Comparison of ENCODE assay signal across 26 cellular contexts in genomic region chr4:113943085-113943484, GRCh38. TPM values are rescaled to one million over a fixed set of nuclear protein-coding genes. Genes with fewer than 3 reads are reported as not detected.
"Had no signal": no experiment of that assay in that cellular context is flagged by ENCODE, and none has a peak within 500 bp of the region (broad histone marks: within the 10 kb centered on the region; RNA-seq: fewer than 3 reads in every experiment).

No MANE protein-coding gene starts in this region.

- H3K36me3 ChIP-seq: Peyer's patch had no signal

- H3K27me3 Mint-ChIP-seq: activated CD8-positive, alpha-beta T cell treated with anti-CD3 and anti-CD28 coated beads for 36 hours; activated naive CD8-positive, alpha-beta T cell; activated naive CD8-positive, alpha-beta T cell treated with anti-CD3 and anti-CD28 coated beads, Interleukin-2, amount 50 U/mL, for 24 hours had no signal

- H3K4me3 ChIP-seq: Peyer's patch had no signal

- DNase-seq: activated CD4-positive, alpha-beta T cell treated with anti-CD3 and anti-CD28 coated beads, Interleukin-2, amount 10 ng/mL, durations not matched to agents 24 days and 14 days; activated CD4-positive, alpha-beta T cell treated with anti-CD3 and anti-CD28 coated beads, Interleukin-2, amount 50 U/mL, for 4 hours; activated CD8-positive, alpha-beta T cell treated with anti-CD3 and anti-CD28 coated beads for 36 hours; activated gamma-delta T cell; activated naive CD4-positive, alpha-beta T cell treated with Interleukin-2 at 50 U/mL for 16 hours; activated naive CD8-positive, alpha-beta T cell treated with anti-CD3 and anti-CD28 coated beads, Interleukin-2, amount 50 U/mL, for 24 hours; activated T-cell treated with anti-CD3 and anti-CD28 coated beads, Interleukin-2, amount 50 U/mL, for 1 hour; anterior cingulate cortex; brain microvascular endothelial cell; central memory CD4-positive, alpha-beta T cell; Karpas-422; KBM-7; NCI-H1105; NCI-H1417 treated with DMSO at 0.1 percent for 48 hours; NCI-H1694 treated with DMSO at 0.1 percent for 48 hours; NCI-H2029; NCI-H345; NCI-H524 treated with DMSO at 0.1 percent for 48 hours; Peyer's patch; RPMI8226; SHP77 treated with DMSO at 0.1 percent for 48 hours had no signal

- H3K27ac ChIP-seq: brain microvascular endothelial cell, Peyer's patch had no signal

- H3K27me3 ChIP-seq: brain microvascular endothelial cell, Peyer's patch had no signal

- H3K9me3 ChIP-seq: Peyer's patch had no signal

- ATAC-seq: activated CD8-positive, alpha-beta T cell treated with anti-CD3 and anti-CD28 coated beads for 36 hours; activated naive CD8-positive, alpha-beta T cell treated with anti-CD3 and anti-CD28 coated beads, Interleukin-2, amount 50 U/mL, for 24 hours had no signal

- H3K9me3 Mint-ChIP-seq: activated CD4-positive, alpha-beta T cell treated with anti-CD3 and anti-CD28 coated beads, Interleukin-2, amount 10 ng/mL, durations not matched to agents 24 days and 14 days; activated CD8-positive, alpha-beta T cell treated with anti-CD3 and anti-CD28 coated beads for 36 hours; activated naive CD8-positive, alpha-beta T cell treated with anti-CD3 and anti-CD28 coated beads, Interleukin-2, amount 50 U/mL, for 24 hours; activated T-helper 2 cell treated with anti-CD3 and anti-CD28 coated beads, Interferon-gamma antibody, Interleukin-2, Interleukin-4, amounts not matched to agents 10 μg/mL and 5 μg/mL and 100 μg/mL, durations not matched to agents 14 hours and 24 hours and 36 hours; T-helper 1 cell treated with Interleukin-12 subunit alpha and Interleukin-12 subunit beta and Interleukin-4 antibody, amounts not matched to agents 30 μg/mL and 1 μg/mL, for 36 hours; T-helper 2 cell treated with Interferon-gamma antibody and Interleukin-4, amounts not matched to agents 5 μg/mL and 100 μg/mL, for 36 hours had no signal

- H3K4me1 ChIP-seq: Peyer's patch had no signal

- H3K4me3 Mint-ChIP-seq: activated CD4-positive, alpha-beta T cell treated with anti-CD3 and anti-CD28 coated beads, Interleukin-2, amount 10 ng/mL, durations not matched to agents 24 days and 14 days; activated CD8-positive, alpha-beta T cell treated with anti-CD3 and anti-CD28 coated beads for 36 hours; activated naive CD8-positive, alpha-beta T cell; activated naive CD8-positive, alpha-beta T cell treated with anti-CD3 and anti-CD28 coated beads, Interleukin-2, amount 50 U/mL, for 24 hours; T-helper 1 cell treated with Interleukin-12 subunit alpha and Interleukin-12 subunit beta and Interleukin-4 antibody, amounts not matched to agents 30 μg/mL and 1 μg/mL, for 36 hours; T-helper 2 cell treated with Interferon-gamma antibody and Interleukin-4, amounts not matched to agents 5 μg/mL and 100 μg/mL, for 36 hours had no signal

- H3K27ac Mint-ChIP-seq: activated CD4-positive, alpha-beta T cell treated with anti-CD3 and anti-CD28 coated beads, Interleukin-2, amount 10 ng/mL, durations not matched to agents 24 days and 14 days; activated CD8-positive, alpha-beta T cell treated with anti-CD3 and anti-CD28 coated beads for 36 hours; activated naive CD8-positive, alpha-beta T cell; activated naive CD8-positive, alpha-beta T cell treated with anti-CD3 and anti-CD28 coated beads, Interleukin-2, amount 50 U/mL, for 24 hours; activated T-helper 2 cell treated with anti-CD3 and anti-CD28 coated beads, Interferon-gamma antibody, Interleukin-2, Interleukin-4, amounts not matched to agents 10 μg/mL and 5 μg/mL and 100 μg/mL, durations not matched to agents 14 hours and 24 hours and 36 hours; T-helper 1 cell treated with Interleukin-12 subunit alpha and Interleukin-12 subunit beta and Interleukin-4 antibody, amounts not matched to agents 30 μg/mL and 1 μg/mL, for 36 hours; T-helper 2 cell treated with Interferon-gamma antibody and Interleukin-4, amounts not matched to agents 5 μg/mL and 100 μg/mL, for 36 hours had no signal

RNA-seq across cellular contexts. Expression of gene ARSJ, which starts 36.4 kb away (rescaled TPM):
- total RNA-seq: activated CD4-positive, alpha-beta T cell treated with anti-CD3 and anti-CD28 coated beads, Interleukin-2, amount 10 ng/mL, durations not matched to agents 24 days and 14 days; activated CD8-positive, alpha-beta memory T cell treated with anti-CD3 and anti-CD28 coated beads for 36 hours; activated CD8-positive, alpha-beta T cell treated with anti-CD3 and anti-CD28 coated beads for 36 hours; activated T-helper 2 cell treated with anti-CD3 and anti-CD28 coated beads, Interferon-gamma antibody, Interleukin-2, Interleukin-4, amounts not matched to agents 10 μg/mL and 5 μg/mL and 100 μg/mL, durations not matched to agents 14 hours and 24 hours and 36 hours had no signal
